ENCODE assay signal across 9 cellular contexts in the genomic region with DNA sequence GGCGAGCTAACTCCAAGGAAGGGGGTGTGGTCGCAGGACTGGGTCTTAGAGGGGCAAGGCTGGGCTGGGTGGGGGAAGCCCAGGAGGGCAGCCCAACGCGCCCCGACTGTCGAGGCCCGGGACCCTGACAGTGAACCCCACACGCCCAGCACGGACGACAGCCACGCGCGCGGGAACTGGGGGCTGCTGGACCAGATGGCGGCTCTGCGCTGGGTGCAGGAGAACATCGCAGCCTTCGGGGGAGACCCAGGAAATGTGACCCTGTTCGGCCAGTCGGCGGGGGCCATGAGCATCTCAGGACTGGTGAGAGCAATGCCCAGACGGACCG. TPM values are rescaled to one million over a fixed set of nuclear protein-coding genes. Genes with fewer than 3 reads are reported as not detected.
A peak's percentile ranks its signal among the peaks of the same experiment; 100 is the strongest.
DNase-seq lines count a peak whose midpoint lies in the region; ATAC-seq and TF ChIP-seq lines count a peak whose summit lies in the region.
"Had no signal": no experiment of that assay in that cellular context is flagged by ENCODE, and none has a peak within 500 bp of the region (broad histone marks: within the 10 kb centered on the region; RNA-seq: fewer than 3 reads in every experiment).

No MANE protein-coding gene starts in this region.

- H3K9ac ChIP-seq in HUES6 (ENCODE audit: low read length) (no peak overlapping the region), colonic mucosa (ENCODE audit: low read depth in 2 of 2, low read length in 2 of 2) (no peak overlapping the region)

- H3K9me3 ChIP-seq in AG04450 (ENCODE audit: control insufficient read depth, insufficient read depth, low read length) (no peaks in the 10 kb centered on the region), HUES6 (ENCODE audit: control insufficient read depth, insufficient read depth, low read depth, low read length) (no peaks in the 10 kb centered on the region), colonic mucosa (no peaks in the 10 kb centered on the region)

- no peaks in the 10 kb centered on the region for H3K36me3 Mint-ChIP-seq in nephron progenitor cell (ENCODE audit: low read depth)

- H3K27ac ChIP-seq in AG04450 (ENCODE audit: low read depth, low read length) (no peak overlapping the region), HUES6 (ENCODE audit: low read depth, low read length) (no peak overlapping the region), colonic mucosa (no peak overlapping the region)

- no peaks in the 10 kb centered on the region for H3K36me3 ChIP-seq in HUES6 (ENCODE audit: control insufficient read depth, insufficient read depth, low read length)
- no peaks in the 10 kb centered on the region for H3K36me3 ChIP-seq in colonic mucosa

- H3K4me3 ChIP-seq in AG04450 (ENCODE audit: low read depth, low read length): peak overlapping the region; percentile 63
- peak overlapping the region; percentile 56 for H3K4me3 ChIP-seq in HUES6 (ENCODE audit: low read depth, low read length)
- peak overlapping the region; percentile 48 for H3K4me3 ChIP-seq in colonic mucosa

- peak overlapping the region; percentile 79 for H3K4me3 Mint-ChIP-seq in nephron progenitor cell

- CTCF ChIA-PET in AG04450 (lab: Charles Lee): interaction anchor here (0.6 to 1.2 kb wide), 2 partner anchors 16 to 98 kb away, joined by 3 to 4 read pairs; no protein-coding TSS in a partner anchor

- H3K9me3 Mint-ChIP-seq in nephron progenitor cell: no peaks in the 10 kb centered on the region

- H3K27ac Mint-ChIP-seq in nephron progenitor cell: no peak overlapping the region

- TF ChIP-seq CTCF in AG04450 (IDR thresholded peaks at IDR 0.05; ENCODE audit: low read depth, low read length): no peak
- no peak for TF ChIP-seq CTCF in colonic mucosa (IDR thresholded peaks at IDR 0.05)
- no peak for TF ChIP-seq CTCF in nephron progenitor cell (IDR thresholded peaks at IDR 0.05)

- POLR2A ChIA-PET in AG04450 (lab: Yijun Ruan, JAX): interaction anchor here (0.5 kb wide), 1 partner anchor 150 kb away, joined by 11 read pairs; a partner anchor contains a TSS

- no peak for DNase-seq in AG04450 (ENCODE audit: low read depth, low spot score)
- DNase-seq in colonic mucosa: no peak
- DNase-seq in nephron progenitor cell: no peak
- no peak for DNase-seq in NCI-H2196 treated with DMSO at 0.1 percent for 48 hours (lab: John Stamatoyannopoulos, UW; ENCODE audit: unreplicated experiment)
- DNase-seq in HK-2 (ENCODE audit: unreplicated experiment): no peak
- DNase-seq: HCEC 1CT had no signal

- peaks cover 93% of the 10 kb centered on the region for H3K27me3 Mint-ChIP-seq in nephron progenitor cell (ENCODE audit: low read depth, poor library complexity)

- ATAC-seq in GM19351 (IDR thresholded peaks at IDR 0.05; ENCODE audit: unreplicated experiment) (no peak), GM19035 (IDR thresholded peaks at IDR 0.05; ENCODE audit: unreplicated experiment) (no peak)

- intact Hi-C loops in colonic mucosa (cut with DNase I): no loop called here

- H3K27me3 ChIP-seq in AG04450 (ENCODE audit: control insufficient read depth, insufficient read depth, low read length): peaks cover 20% of the 10 kb centered on the region
- peaks cover 73% of the 10 kb centered on the region for H3K27me3 ChIP-seq in HUES6 (ENCODE audit: control insufficient read depth, insufficient read depth, low read length)
- H3K27me3 ChIP-seq in colonic mucosa: no peaks in the 10 kb centered on the region

- H3K4me1 ChIP-seq in HUES6 (ENCODE audit: control insufficient read depth, insufficient read depth, low read length): peaks cover 5% of the 10 kb centered on the region; the same call in 1 of the 2 replicates
- H3K4me1 ChIP-seq in colonic mucosa: no peaks in the 10 kb centered on the region

- peaks cover 23% of the 10 kb centered on the region for H3K4me1 Mint-ChIP-seq in nephron progenitor cell

RNA-seq across cellular contexts. Expression of a gene that starts 12.7 kb away (rescaled TPM):
- 2.8 and 3.3 TPM in 2 replicates for polyA plus RNA-seq in AG04450 (2011; rRNA removed)
- 1.4 and 1.9 TPM in 2 replicates for polyA minus RNA-seq in AG04450 (2011; rRNA and poly(A)+ RNA removed)
- 1 to 10 TPM; 5.9 to 7.8 TPM for total RNA-seq in colonic mucosa

RNA-seq across cellular contexts. Expression of a gene that starts 27.8 kb away (rescaled TPM):
- polyA plus RNA-seq in AG04450 (2011; rRNA removed): 35.9 and 46.1 TPM in 2 replicates
- polyA minus RNA-seq in AG04450 (2011; rRNA and poly(A)+ RNA removed): 50.0 and 63.2 TPM in 2 replicates
- total RNA-seq in colonic mucosa: 10 to 100 TPM; 41.5 TPM

RNA-seq across cellular contexts. Expression of a gene that starts 40.1 kb away (rescaled TPM):
- 0.06 and 0.12 TPM in 2 replicates for polyA plus RNA-seq in AG04450 (2011; rRNA removed)
- 0.05 TPM in 1 of 2 replicates, not detected in the other for polyA minus RNA-seq in AG04450 (2011; rRNA and poly(A)+ RNA removed)
- 100 to 1,000 TPM; 136 to 169 TPM for total RNA-seq in colonic mucosa
